8 cellular contexts compared by ENCODE assay signal in genomic region chr17:2400877-2401425, GRCh38. TPM values are rescaled to one million over a fixed set of nuclear protein-coding genes. Genes with fewer than 3 reads are reported as not detected.
DNase-seq lines count a peak whose midpoint lies in the region; ATAC-seq and TF ChIP-seq lines count a peak whose summit lies in the region.

TSS of gene MNT (minus strand) at chr17:2401060. CDS start at chr17:2400712, 348 bp downstream.

- DNase-seq in NCI-H774 (lab: John Stamatoyannopoulos, UW) (peak; percentile 83), dorsolateral prefrontal cortex (peak; percentile 87 to 97 (median 94)), lower lobe of right lung (peak; percentile 96)
- DNase-seq in activated CD4-positive, alpha-beta T cell treated with anti-CD3 and anti-CD28 coated beads, Interleukin-2, amount 50 U/mL, for 48 hours = peak; percentile 91 to 92
- peak; percentile 90 for DNase-seq in stimulated activated CD4-positive, alpha-beta T cell treated with anti-CD3 and anti-CD28 coated beads, Interleukin-4, amount 100 ng/mL, for 48 hours (ENCODE audit: low read depth in 2 of 2)

- H3K4me3 ChIP-seq in BLaER1 treated with 17β-estradiol and CSF1 and Interleukin-3, amounts not matched to agents 10 nM and 100 nM = peak within 1 kb of the TSS; percentile 78 to 98 (median 94)
- H3K4me3 ChIP-seq in dorsolateral prefrontal cortex (peak within 1 kb of the TSS; percentile 67 to 100 (median 96)), lower lobe of right lung (peak within 1 kb of the TSS; percentile 99)

- H3K27me3 ChIP-seq in BLaER1 treated with 17β-estradiol and CSF1 and Interleukin-3, amounts not matched to agents 10 nM and 100 nM = no peaks in the 10 kb centered on the region
- H3K27me3 ChIP-seq in dorsolateral prefrontal cortex = no peaks in the 10 kb centered on the region
- no peaks in the 10 kb centered on the region for H3K27me3 ChIP-seq in lower lobe of right lung (ENCODE audit: low read depth)

- intact Hi-C loops in dorsolateral prefrontal cortex (cut with DNase I) = loop anchor here (1.0 to 10.0 kb wide), 2 partner anchors 9 to 194 kb away; partner anchors contain the start of gene PAFAH1B1 (in 1 of the 2)
- intact Hi-C loops in lower lobe of right lung (cut with DNase I) = no loop called here

- no peaks in the 10 kb centered on the region for H3K9me3 ChIP-seq in BLaER1 treated with 17β-estradiol and CSF1 and Interleukin-3, amounts not matched to agents 10 nM and 100 nM (replicated peaks in 1 of 11)
- no peaks in the 10 kb centered on the region for H3K9me3 ChIP-seq in lower lobe of right lung

- H3K27ac ChIP-seq in BLaER1 treated with 17β-estradiol and CSF1 and Interleukin-3, amounts not matched to agents 10 nM and 100 nM = peak within 1 kb of the TSS; percentile 91 to 100 (median 98)
- H3K27ac ChIP-seq in dorsolateral prefrontal cortex (peak within 1 kb of the TSS; percentile 87 to 100 (median 97)), lower lobe of right lung (peak within 1 kb of the TSS; percentile 100)

- no peaks in the 10 kb centered on the region for H3K36me3 ChIP-seq in BLaER1 treated with 17β-estradiol and CSF1 and Interleukin-3, amounts not matched to agents 10 nM and 100 nM
- H3K36me3 ChIP-seq in lower lobe of right lung = no peaks in the 10 kb centered on the region

- ATAC-seq in GM19372 (IDR thresholded peaks at IDR 0.05; ENCODE audit: low read depth, unreplicated experiment) (peak; percentile 28), HG03520 (IDR thresholded peaks at IDR 0.05; ENCODE audit: unreplicated experiment) (peak; percentile 27), lower lobe of right lung (peak; percentile 76 to 84)

- peak within 1 kb of the TSS; percentile 97 to 100 (median 99) for H3K4me2 ChIP-seq in BLaER1 treated with 17β-estradiol and CSF1 and Interleukin-3, amounts not matched to agents 10 nM and 100 nM

- peak within 1 kb of the TSS; percentile 96 to 100 (median 98) for H3K9ac ChIP-seq in BLaER1 treated with 17β-estradiol and CSF1 and Interleukin-3, amounts not matched to agents 10 nM and 100 nM

- H4K20me1 ChIP-seq in BLaER1 treated with 17β-estradiol and CSF1 and Interleukin-3, amounts not matched to agents 10 nM and 100 nM = peaks cover 0 to 41% (median 14%) of the 10 kb centered on the region in 11 experiments; a peak in 13 of 22 replicates

- peaks cover 61 to 71% (median 69%) of the 10 kb centered on the region in 10 experiments for H3K4me1 ChIP-seq in BLaER1 treated with 17β-estradiol and CSF1 and Interleukin-3, amounts not matched to agents 10 nM and 100 nM
- peaks cover 70% of the 10 kb centered on the region for H3K4me1 ChIP-seq in lower lobe of right lung

- peak in 14 of 56 donors; percentile 4 to 28 (median 18) for TF ChIP-seq CTCF in dorsolateral prefrontal cortex (IDR thresholded peaks at IDR 0.05 in 54 of 56, conservative IDR thresholded peaks at IDR 0.05 in 2 of 56; ENCODE audit: low read depth in 1 of 56, partially characterized antibody in 56 of 56)
- peak; percentile 13 for TF ChIP-seq CTCF in lower lobe of right lung (IDR thresholded peaks at IDR 0.05)

RNA-seq across cellular contexts. Expression of gene MNT, which starts in this region (rescaled TPM):
- 10 to 100 TPM; 32.2 to 70.3 (median 43.0) TPM for total RNA-seq in dorsolateral prefrontal cortex
- total RNA-seq in lower lobe of right lung = 32.6 TPM

Comparison
In these comparisons a context has a peak if more than half of its experiments do, and no peak if none do; other contexts are left out.
1. Peak in every context shown above with its lines: DNase-seq, ATAC-seq, H3K4me3 ChIP-seq and H3K27ac ChIP-seq.
2. ATAC-seq: peak in every context shown above with its lines; median percentile 80 in lower lobe of right lung; 28 in GM19372; 27 in HG03520.